In genomic region chr11:72719551-72719950, GRCh38 we compare ENCODE assay signal across 10 cellular contexts. TPM values are rescaled to one million over a fixed set of nuclear protein-coding genes. Genes with fewer than 3 reads are reported as not detected.
A peak's percentile ranks its signal among the peaks of the same experiment; 100 is the strongest.
DNase-seq lines count a peak whose midpoint lies in the region; ATAC-seq and TF ChIP-seq lines count a peak whose summit lies in the region.
"Had no signal": no experiment of that assay in that cellular context is flagged by ENCODE, and none has a peak within 500 bp of the region (broad histone marks: within the 10 kb centered on the region; RNA-seq: fewer than 3 reads in every experiment).

No MANE protein-coding gene starts in this region.

- H3K9me3 Mint-ChIP-seq in natural killer cell: no peaks in the 10 kb centered on the region

- peak overlapping the region; percentile 8; the same call in 1 of the 2 replicates for H3K9ac ChIP-seq in KMS-11

- H3K4me3 ChIP-seq in AG10803 (ENCODE audit: low read length) (peak overlapping the region; percentile 84), KMS-11 (IDR thresholded peaks at IDR 0.05; ENCODE audit: insufficient read depth, low read depth, low read length) (no peak overlapping the region)

- no peak overlapping the region for H2AFZ ChIP-seq in KMS-11 (ENCODE audit: low read depth)

- no peak for DNase-seq in AG10803 (ENCODE audit: low read depth)
- no peak for DNase-seq in natural killer cell
- DNase-seq in A172 (ENCODE audit: low spot score): no peak
- no peak for DNase-seq in ACHN
- DNase-seq in NCI-H446 treated with DMSO at 0.1 percent for 48 hours (lab: John Stamatoyannopoulos, UW): no peak
- DNase-seq: activated CD8-positive, alpha-beta memory T cell treated with anti-CD3 and anti-CD28 coated beads, Interleukin-2, amount 50 U/mL, for 4 hours; DMS 273 treated with DMSO at 0.1 percent for 48 hours had no signal

- peaks cover 46% of the 10 kb centered on the region for H3K4me1 ChIP-seq in KMS-11 (ENCODE audit: low read depth, poor library complexity, severe bottlenecking)

- H3K27ac Mint-ChIP-seq in natural killer cell: peak overlapping the region; percentile 93 to 94

- no peaks in the 10 kb centered on the region for H4K20me1 ChIP-seq in KMS-11 (ENCODE audit: insufficient read depth)

- H3K4me2 ChIP-seq in KMS-11: peak overlapping the region; percentile 98

- peak overlapping the region; percentile 81 for H3K4me3 Mint-ChIP-seq in natural killer cell

- no peak for ATAC-seq in natural killer cell
- no peak for ATAC-seq in HG02852 (IDR thresholded peaks at IDR 0.05; ENCODE audit: unreplicated experiment)

- no peaks in the 10 kb centered on the region for H3K36me3 Mint-ChIP-seq in natural killer cell

- peaks cover 44% of the 10 kb centered on the region for H3K79me2 ChIP-seq in KMS-11 (ENCODE audit: insufficient read depth, low read depth)

- peaks cover 69 to 75% of the 10 kb centered on the region in 2 donors for H3K4me1 Mint-ChIP-seq in natural killer cell

- intact Hi-C loops in natural killer cell (cut with micrococcal nuclease): no loop called here

- no peaks in the 10 kb centered on the region for H3K27me3 ChIP-seq in KMS-11 (ENCODE audit: insufficient read depth, low read depth)

- H3K27ac ChIP-seq in KMS-11 (peak overlapping the region; percentile 59), cingulate gyrus (ENCODE audit: low read depth, low read length) (peak overlapping the region; percentile 63)

- in situ Hi-C loops in ACHN (cut with HindIII; ENCODE audit: low pct_ligation_motif_present, low pct_unique_long_range_greater_than_20kb, low sequenced_read_pairs): no loop called here

- TF ChIP-seq CTCF in AG10803 (conservative IDR thresholded peaks at IDR 0.05; ENCODE audit: low read length) (no peak), KMS-11 (conservative IDR thresholded peaks at IDR 0.05; ENCODE audit: low read depth, low read length) (no peak), natural killer cell (IDR thresholded peaks at IDR 0.05) (no peak)

- H3K36me3 ChIP-seq in KMS-11 (ENCODE audit: insufficient read depth): no peaks in the 10 kb centered on the region

- H3K27me3 Mint-ChIP-seq in natural killer cell (ENCODE audit: low read depth in 2 of 2): no peaks in the 10 kb centered on the region

RNA-seq across cellular contexts. Expression of gene ARAP1, which starts 32.7 kb away (rescaled TPM):
- total RNA-seq in natural killer cell: 100 to 1,000 TPM; 293 to 327 (median 296) TPM
- 54.4 and 61.7 TPM in 2 replicates for total RNA-seq in A172 (2014; rRNA removed; shearing (Covaris generic))

RNA-seq across cellular contexts. Expression of gene PDE2A, which starts 45.3 kb away (rescaled TPM):
- 10 to 100 TPM in 1 of 3 donors, 1 to 10 TPM in 2; 8.7 to 11.9 (median 9.0) TPM for total RNA-seq in natural killer cell
- total RNA-seq in A172 (2014; rRNA removed; shearing (Covaris generic)): 6.5 and 8.8 TPM in 2 replicates
